Comparison of ENCODE assay signal across 25 cellular contexts in genomic region chr20:60123652-60124051, GRCh38.
"Had no signal": no experiment of that assay in that cellular context is flagged by ENCODE, and none has a peak within 500 bp of the region (broad histone marks: within the 10 kb centered on the region; RNA-seq: fewer than 3 reads in every experiment).

No MANE protein-coding gene starts in this region.

- H3K27me3 ChIP-seq: right lobe of liver, upper lobe of right lung, uterus had no signal

- H3K4me3 Mint-ChIP-seq: effector memory CD8-positive, alpha-beta T cell; naive thymus-derived CD4-positive, alpha-beta T cell; nephron; neural progenitor cell; stimulated activated naive B cell treated with anti-CD40 and anti-IgM and Interleukin-4, amounts not matched to agents 10 μg/mL and 1 μg/mL and 100 μg/mL, for 72 hours; stimulated activated naive CD8-positive, alpha-beta T cell treated with anti-CD3 and anti-CD28 coated beads, Interleukin-15, Interleukin-2, amounts not matched to agents 100 ng/mL and 50 ng/mL, for 24 hours had no signal

- H3K4me2 ChIP-seq: hepatocyte, neural progenitor cell had no signal

- H3K27ac ChIP-seq: coronary artery, gastroesophageal sphincter, heart left ventricle, hepatocyte, left lung, neural progenitor cell, parathyroid adenoma, right lobe of liver, transverse colon, upper lobe of right lung, uterus had no signal

- FAIRE-seq: endometrium, small intestine had no signal

- H3K4me1 ChIP-seq: gastroesophageal sphincter, heart left ventricle, left lung, neural progenitor cell, transverse colon, upper lobe of right lung, uterus had no signal

- H3K9me3 Mint-ChIP-seq: effector memory CD8-positive, alpha-beta T cell; naive thymus-derived CD4-positive, alpha-beta T cell; nephron; neural progenitor cell; stimulated activated naive B cell treated with anti-CD40 and anti-IgM and Interleukin-4, amounts not matched to agents 10 μg/mL and 1 μg/mL and 100 μg/mL, for 72 hours; stimulated activated naive CD8-positive, alpha-beta T cell treated with anti-CD3 and anti-CD28 coated beads, Interleukin-15, Interleukin-2, amounts not matched to agents 100 ng/mL and 50 ng/mL, for 24 hours had no signal

- H3K4me1 Mint-ChIP-seq: naive thymus-derived CD4-positive, alpha-beta T cell; stimulated activated naive B cell treated with anti-CD40 and anti-IgM and Interleukin-4, amounts not matched to agents 10 μg/mL and 1 μg/mL and 100 μg/mL, for 72 hours had no signal

- ATAC-seq: effector memory CD8-positive, alpha-beta T cell; esophagus mucosa; gastroesophageal sphincter; heart left ventricle; left cardiac atrium; left lung; naive thymus-derived CD4-positive, alpha-beta T cell; right lobe of liver; stimulated activated naive B cell treated with anti-CD40 and anti-IgM and Interleukin-4, amounts not matched to agents 10 μg/mL and 1 μg/mL and 100 μg/mL, for 72 hours; upper lobe of right lung had no signal

- H3K4me3 ChIP-seq: coronary artery, gastroesophageal sphincter, heart left ventricle, hepatocyte, left lung, neural progenitor cell, right lobe of liver, transverse colon, upper lobe of right lung, uterus had no signal

- H3K36me3 Mint-ChIP-seq: naive thymus-derived CD4-positive, alpha-beta T cell; neural progenitor cell; stimulated activated naive B cell treated with anti-CD40 and anti-IgM and Interleukin-4, amounts not matched to agents 10 μg/mL and 1 μg/mL and 100 μg/mL, for 72 hours had no signal

- H3K36me3 ChIP-seq: gastroesophageal sphincter, heart left ventricle, left lung, neural progenitor cell, right lobe of liver, transverse colon, upper lobe of right lung, uterus had no signal

- H3K9me3 ChIP-seq: gastroesophageal sphincter, heart left ventricle, left lung, right lobe of liver, transverse colon, upper lobe of right lung, uterus had no signal

- DNase-seq: effector memory CD8-positive, alpha-beta T cell; foreskin fibroblast; heart left ventricle; left cardiac atrium; left lung; mesendoderm; midbrain; naive thymus-derived CD4-positive, alpha-beta T cell; right lobe of liver; small intestine; stimulated activated CD4-positive, alpha-beta T cell treated with anti-CD3 and anti-CD28 coated beads, Interleukin-15, amount 100 ng/mL, for 24 hours; stimulated activated CD4-positive, alpha-beta T cell treated with anti-CD3 and anti-CD28 coated beads, Interleukin-2, amount 100 ng/mL, for 48 hours; stimulated activated naive B cell treated with anti-CD40 and anti-IgM and Interleukin-4, amounts not matched to agents 10 μg/mL and 1 μg/mL and 100 μg/mL, for 72 hours; transverse colon; upper lobe of right lung; uterus had no signal

- H3K27me3 Mint-ChIP-seq: stimulated activated naive CD8-positive, alpha-beta T cell treated with anti-CD3 and anti-CD28 coated beads, Interleukin-15, Interleukin-2, amounts not matched to agents 100 ng/mL and 50 ng/mL, for 24 hours had no signal

- H3K9ac ChIP-seq: neural progenitor cell, parathyroid adenoma had no signal

- H3K79me2 ChIP-seq: hepatocyte, parathyroid adenoma had no signal

- H2AFZ ChIP-seq: hepatocyte, neural progenitor cell, parathyroid adenoma had no signal
